1 cellular context compared by ENCODE assay signal in genomic region chr1:27049607-27050006, GRCh38.
TF ChIP-seq lines count a peak whose summit lies in the region.

No MANE protein-coding gene starts in this region.

TF ChIP-seq in K562, 482 proteins besides CTCF, POLR2A, EP300 and RAD21:
- TF ChIP-seq NCOR1 (IDR thresholded peaks at IDR 0.05): no peak
- TF ChIP-seq SUPT5H (IDR thresholded peaks at IDR 0.05): no peak
- TF ChIP-seq EP400 (IDR thresholded peaks at IDR 0.05): peak; percentile 68
- TF ChIP-seq MTA2 (IDR thresholded peaks at IDR 0.05; ENCODE audit: low read depth): no peak
- peak; percentile 74 to 93 (median 84) for TF ChIP-seq YY1 (IDR thresholded peaks at IDR 0.05; ENCODE audit: borderline replicate concordance in 1 of 3, control insufficient read depth in 1 of 3, extremely low read depth in 1 of 3, insufficient read depth in 3 of 3, insufficient read length in 1 of 3, insufficient replicate concordance in 2 of 3, low read depth in 1 of 3, low read length in 2 of 3)
- TF ChIP-seq MTA3 (IDR thresholded peaks at IDR 0.05; ENCODE audit: borderline replicate concordance): 0 out of 2 replicates have a peak, but pooled peaks have one; percentile 22
- TF ChIP-seq, protein P1, sequence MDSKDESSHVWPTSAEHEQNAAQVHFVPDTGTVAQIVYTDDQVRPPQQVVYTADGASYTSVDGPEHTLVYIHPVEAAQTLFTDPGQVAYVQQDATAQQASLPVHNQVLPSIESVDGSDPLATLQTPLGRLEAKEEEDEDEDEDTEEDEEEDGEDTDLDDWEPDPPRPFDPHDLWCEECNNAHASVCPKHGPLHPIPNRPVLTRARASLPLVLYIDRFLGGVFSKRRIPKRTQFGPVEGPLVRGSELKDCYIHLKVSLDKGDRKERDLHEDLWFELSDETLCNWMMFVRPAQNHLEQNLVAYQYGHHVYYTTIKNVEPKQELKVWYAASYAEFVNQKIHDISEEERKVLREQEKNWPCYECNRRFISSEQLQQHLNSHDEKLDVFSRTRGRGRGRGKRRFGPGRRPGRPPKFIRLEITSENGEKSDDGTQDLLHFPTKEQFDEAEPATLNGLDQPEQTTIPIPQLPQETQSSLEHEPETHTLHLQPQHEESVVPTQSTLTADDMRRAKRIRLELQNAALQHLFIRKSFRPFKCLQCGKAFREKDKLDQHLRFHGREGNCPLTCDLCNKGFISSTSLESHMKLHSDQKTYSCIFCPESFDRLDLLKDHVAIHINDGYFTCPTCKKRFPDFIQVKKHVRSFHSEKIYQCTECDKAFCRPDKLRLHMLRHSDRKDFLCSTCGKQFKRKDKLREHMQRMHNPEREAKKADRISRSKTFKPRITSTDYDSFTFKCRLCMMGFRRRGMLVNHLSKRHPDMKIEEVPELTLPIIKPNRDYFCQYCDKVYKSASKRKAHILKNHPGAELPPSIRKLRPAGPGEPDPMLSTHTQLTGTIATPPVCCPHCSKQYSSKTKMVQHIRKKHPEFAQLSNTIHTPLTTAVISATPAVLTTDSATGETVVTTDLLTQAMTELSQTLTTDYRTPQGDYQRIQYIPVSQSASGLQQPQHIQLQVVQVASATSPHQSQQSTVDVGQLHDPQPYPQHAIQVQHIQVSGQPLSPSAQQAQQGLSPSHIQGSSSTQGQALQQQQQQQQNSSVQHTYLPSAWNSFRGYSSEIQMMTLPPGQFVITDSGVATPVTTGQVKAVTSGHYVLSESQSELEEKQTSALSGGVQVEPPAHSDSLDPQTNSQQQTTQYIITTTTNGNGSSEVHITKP (IDR thresholded peaks at IDR 0.05; ENCODE audit: partially characterized antibody): no peak
- TF ChIP-seq MNT (conservative IDR thresholded peaks at IDR 0.05): peak; percentile 78 to 88
- TF ChIP-seq MXI1 (IDR thresholded peaks at IDR 0.05; ENCODE audit: low read depth, low read length): peak; percentile 97
- peak; percentile 47 for TF ChIP-seq SAP30 (IDR thresholded peaks at IDR 0.05; ENCODE audit: borderline replicate concordance, insufficient read depth, low read depth, low read length, poor library complexity, severe bottlenecking)
- TF ChIP-seq NFYB (IDR thresholded peaks at IDR 0.05; ENCODE audit: extremely low read depth, insufficient read length): no peak
- TF ChIP-seq, protein P2, sequence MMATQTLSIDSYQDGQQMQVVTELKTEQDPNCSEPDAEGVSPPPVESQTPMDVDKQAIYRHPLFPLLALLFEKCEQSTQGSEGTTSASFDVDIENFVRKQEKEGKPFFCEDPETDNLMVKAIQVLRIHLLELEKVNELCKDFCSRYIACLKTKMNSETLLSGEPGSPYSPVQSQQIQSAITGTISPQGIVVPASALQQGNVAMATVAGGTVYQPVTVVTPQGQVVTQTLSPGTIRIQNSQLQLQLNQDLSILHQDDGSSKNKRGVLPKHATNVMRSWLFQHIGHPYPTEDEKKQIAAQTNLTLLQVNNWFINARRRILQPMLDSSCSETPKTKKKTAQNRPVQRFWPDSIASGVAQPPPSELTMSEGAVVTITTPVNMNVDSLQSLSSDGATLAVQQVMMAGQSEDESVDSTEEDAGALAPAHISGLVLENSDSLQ (IDR thresholded peaks at IDR 0.05): peak; percentile 98
- TF ChIP-seq NKRF (IDR thresholded peaks at IDR 0.05; ENCODE audit: borderline replicate concordance): peak; percentile 90; the same call in 1 of the 2 replicates
- TF ChIP-seq, protein P3, sequence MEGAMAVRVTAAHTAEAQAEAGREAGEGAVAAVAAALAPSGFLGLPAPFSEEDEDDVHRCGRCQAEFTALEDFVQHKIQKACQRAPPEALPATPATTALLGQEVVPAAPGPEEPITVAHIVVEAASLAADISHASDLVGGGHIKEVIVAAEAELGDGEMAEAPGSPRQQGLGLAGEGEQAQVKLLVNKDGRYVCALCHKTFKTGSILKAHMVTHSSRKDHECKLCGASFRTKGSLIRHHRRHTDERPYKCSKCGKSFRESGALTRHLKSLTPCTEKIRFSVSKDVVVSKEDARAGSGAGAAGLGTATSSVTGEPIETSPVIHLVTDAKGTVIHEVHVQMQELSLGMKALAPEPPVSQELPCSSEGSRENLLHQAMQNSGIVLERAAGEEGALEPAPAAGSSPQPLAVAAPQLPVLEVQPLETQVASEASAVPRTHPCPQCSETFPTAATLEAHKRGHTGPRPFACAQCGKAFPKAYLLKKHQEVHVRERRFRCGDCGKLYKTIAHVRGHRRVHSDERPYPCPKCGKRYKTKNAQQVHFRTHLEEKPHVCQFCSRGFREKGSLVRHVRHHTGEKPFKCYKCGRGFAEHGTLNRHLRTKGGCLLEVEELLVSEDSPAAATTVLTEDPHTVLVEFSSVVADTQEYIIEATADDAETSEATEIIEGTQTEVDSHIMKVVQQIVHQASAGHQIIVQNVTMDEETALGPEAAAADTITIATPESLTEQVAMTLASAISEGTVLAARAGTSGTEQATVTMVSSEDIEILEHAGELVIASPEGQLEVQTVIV (CRISPR knock-in tag; IDR thresholded peaks at IDR 0.05; ENCODE audit: borderline replicate concordance): no peak
- peak; percentile 49 for TF ChIP-seq TBP (optimal IDR thresholded peaks at IDR 0.05; ENCODE audit: low read depth, low read length)
- TF ChIP-seq XRCC5 (IDR thresholded peaks at IDR 0.05; ENCODE audit: low read depth, low read length): no peak
- TF ChIP-seq, protein P4, sequence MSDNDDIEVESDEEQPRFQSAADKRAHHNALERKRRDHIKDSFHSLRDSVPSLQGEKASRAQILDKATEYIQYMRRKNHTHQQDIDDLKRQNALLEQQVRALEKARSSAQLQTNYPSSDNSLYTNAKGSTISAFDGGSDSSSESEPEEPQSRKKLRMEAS (CRISPR knock-in tag; IDR thresholded peaks at IDR 0.05): peak; percentile 83
- TF ChIP-seq MYC (IDR thresholded peaks at IDR 0.05; ENCODE audit: low read depth, low read length): peak; percentile 78; the same call in 1 of the 2 replicates
- no peak for TF ChIP-seq MYC (CRISPR knock-in tag; IDR thresholded peaks at IDR 0.05; ENCODE audit: borderline replicate concordance, low read depth)
- TF ChIP-seq HCFC1 (IDR thresholded peaks at IDR 0.05; ENCODE audit: low read depth, low read length): 0 out of 2 replicates have a peak, but pooled peaks have one; percentile 20
- no peak for TF ChIP-seq PBX2 (CRISPR knock-in tag; IDR thresholded peaks at IDR 0.05; ENCODE audit: low read depth)
- TF ChIP-seq PBX2 (tag; conservative IDR thresholded peaks at IDR 0.05; ENCODE audit: low read depth): peak; percentile 71
- TF ChIP-seq, protein P5, sequence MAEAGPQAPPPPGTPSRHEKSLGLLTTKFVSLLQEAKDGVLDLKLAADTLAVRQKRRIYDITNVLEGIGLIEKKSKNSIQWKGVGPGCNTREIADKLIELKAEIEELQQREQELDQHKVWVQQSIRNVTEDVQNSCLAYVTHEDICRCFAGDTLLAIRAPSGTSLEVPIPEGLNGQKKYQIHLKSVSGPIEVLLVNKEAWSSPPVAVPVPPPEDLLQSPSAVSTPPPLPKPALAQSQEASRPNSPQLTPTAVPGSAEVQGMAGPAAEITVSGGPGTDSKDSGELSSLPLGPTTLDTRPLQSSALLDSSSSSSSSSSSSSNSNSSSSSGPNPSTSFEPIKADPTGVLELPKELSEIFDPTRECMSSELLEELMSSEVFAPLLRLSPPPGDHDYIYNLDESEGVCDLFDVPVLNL (CRISPR knock-in tag; IDR thresholded peaks at IDR 0.05; ENCODE audit: low read depth): no peak
- TF ChIP-seq USF2 (CRISPR knock-in tag; IDR thresholded peaks at IDR 0.05): no peak
- no peak for TF ChIP-seq CBX3 (IDR thresholded peaks at IDR 0.05; ENCODE audit: borderline replicate concordance in 1 of 2, low read length in 2 of 2)
- TF ChIP-seq FOXK2 (conservative IDR thresholded peaks at IDR 0.05 in 1 of 2, IDR thresholded peaks at IDR 0.05 in 1 of 2; ENCODE audit: low read depth in 2 of 2): 0 out of 4 replicates have a peak, but pooled peaks of 1 of the 2 experiments have one; percentile 17
- no peak for TF ChIP-seq NFE2L1 (tag; IDR thresholded peaks at IDR 0.05; ENCODE audit: borderline replicate concordance, low read depth)
- no peak for TF ChIP-seq RBM25 (IDR thresholded peaks at IDR 0.05; ENCODE audit: low read depth, low read length, severe bottlenecking)
- peak in 1 of 2 experiments; percentile 72; a peak in 1 of 4 replicates for TF ChIP-seq HDAC1 (IDR thresholded peaks at IDR 0.05)
- TF ChIP-seq SIN3A (IDR thresholded peaks at IDR 0.05; ENCODE audit: borderline replicate concordance in 2 of 2, control insufficient read depth in 1 of 2, low read depth in 2 of 2, low read length in 2 of 2): peak; percentile 84 to 87; a peak in 3 of 4 replicates
